In genomic region chr10:89029785-89030437, GRCh38 we compare ENCODE assay signal across 8 cellular contexts. TPM values are rescaled to one million over a fixed set of nuclear protein-coding genes. Genes with fewer than 3 reads are reported as not detected.
DNase-seq lines count a peak whose midpoint lies in the region; ATAC-seq and TF ChIP-seq lines count a peak whose summit lies in the region.

No MANE protein-coding gene starts in this region.

- no peak overlapping the region for H3K4me3 Mint-ChIP-seq in nephron
- H3K4me3 Mint-ChIP-seq in stimulated activated memory B cell treated with anti-CD40 and anti-IgM and Interleukin-4, amounts not matched to agents 10 μg/mL and 1 μg/mL and 100 μg/mL, for 72 hours: no peak overlapping the region

- H3K9me3 ChIP-seq in fibroblast of lung (ENCODE audit: control insufficient read depth, insufficient read depth, low read depth, low read length): no peaks in the 10 kb centered on the region

- H3K9me3 Mint-ChIP-seq in nephron: no peaks in the 10 kb centered on the region
- H3K9me3 Mint-ChIP-seq in stimulated activated memory B cell treated with anti-CD40 and anti-IgM and Interleukin-4, amounts not matched to agents 10 μg/mL and 1 μg/mL and 100 μg/mL, for 72 hours: no peaks in the 10 kb centered on the region

- peak overlapping the region in 1 of 4 experiments; percentile 20 for H3K4me3 ChIP-seq in fibroblast of lung (replicated peaks in 1 of 4; ENCODE audit: control extremely low read depth in 1 of 4, insufficient read depth in 1 of 4, low read depth in 3 of 4, low read length in 4 of 4)

- H3K9ac ChIP-seq in fibroblast of lung (ENCODE audit: insufficient read depth, low read length): no peak overlapping the region

- ATAC-seq in stimulated activated memory B cell treated with anti-CD40 and anti-IgM and Interleukin-4, amounts not matched to agents 10 μg/mL and 1 μg/mL and 100 μg/mL, for 72 hours: peak; percentile 68
- no peak for ATAC-seq in HG03097 (IDR thresholded peaks at IDR 0.05; ENCODE audit: low FRiP score, unreplicated experiment)

- no peaks in the 10 kb centered on the region for H3K36me3 ChIP-seq in fibroblast of lung (ENCODE audit: control insufficient read depth, insufficient read depth, low read length)

- DNase-seq in COLO829 (ENCODE audit: low spot score): peak; percentile 30
- peak; percentile 65 for DNase-seq in HT1080 (ENCODE audit: low read depth)
- peak; percentile 90 for DNase-seq in OCI-M1 (lab: John Stamatoyannopoulos, UW)
- DNase-seq in activated T-cell treated with anti-CD3 and anti-CD28 coated beads, Interleukin-2, amount 50 U/mL, for 1 hour: peak; percentile 60
- peak; percentile 66 to 90 for DNase-seq in fibroblast of lung (ENCODE audit: low read depth in 2 of 2)

- no peak overlapping the region for H3K27ac ChIP-seq in fibroblast of lung (ENCODE audit: insufficient read depth, low read length)

- TF ChIP-seq CTCF in fibroblast of lung (conservative IDR thresholded peaks at IDR 0.05 in 1 of 2, IDR thresholded peaks at IDR 0.05 in 1 of 2; ENCODE audit: low read depth in 1 of 2, low read length in 2 of 2) (peak; percentile 84 to 92), nephron (IDR thresholded peaks at IDR 0.05; ENCODE audit: unreplicated experiment in 3 of 3) (peak; percentile 78 to 82 (median 79))

- H2AFZ ChIP-seq in fibroblast of lung (ENCODE audit: low read length): no peak overlapping the region

- H3K27me3 Mint-ChIP-seq in nephron (ENCODE audit: low read depth): peaks cover 6% of the 10 kb centered on the region
- H3K27me3 Mint-ChIP-seq in stimulated activated memory B cell treated with anti-CD40 and anti-IgM and Interleukin-4, amounts not matched to agents 10 μg/mL and 1 μg/mL and 100 μg/mL, for 72 hours: no peaks in the 10 kb centered on the region

- H3K27me3 ChIP-seq in fibroblast of lung (ENCODE audit: control insufficient read depth, insufficient read depth, low read length): no peaks in the 10 kb centered on the region

- H3K79me2 ChIP-seq in fibroblast of lung (ENCODE audit: control insufficient read depth, insufficient read depth, low read length): no peaks in the 10 kb centered on the region

- peaks cover 11% of the 10 kb centered on the region for H3K4me1 ChIP-seq in fibroblast of lung (ENCODE audit: control insufficient read depth, extremely low read depth, insufficient read depth, low read length)

- H3K4me1 Mint-ChIP-seq in nephron: peaks cover 7% of the 10 kb centered on the region
- H3K4me1 Mint-ChIP-seq in stimulated activated memory B cell treated with anti-CD40 and anti-IgM and Interleukin-4, amounts not matched to agents 10 μg/mL and 1 μg/mL and 100 μg/mL, for 72 hours: peaks cover 29% of the 10 kb centered on the region

- no peak overlapping the region for H3K4me2 ChIP-seq in fibroblast of lung (ENCODE audit: extremely low read depth, insufficient read depth, low read length)

- no peak overlapping the region for H3K27ac Mint-ChIP-seq in nephron
- H3K27ac Mint-ChIP-seq in stimulated activated memory B cell treated with anti-CD40 and anti-IgM and Interleukin-4, amounts not matched to agents 10 μg/mL and 1 μg/mL and 100 μg/mL, for 72 hours: no peak overlapping the region

- no peaks in the 10 kb centered on the region for H4K20me1 ChIP-seq in fibroblast of lung (ENCODE audit: control insufficient read depth, extremely low read depth, insufficient read depth, low read length)

- no peaks in the 10 kb centered on the region for H3K36me3 Mint-ChIP-seq in nephron (ENCODE audit: low read depth)
- peaks cover 9% of the 10 kb centered on the region for H3K36me3 Mint-ChIP-seq in stimulated activated memory B cell treated with anti-CD40 and anti-IgM and Interleukin-4, amounts not matched to agents 10 μg/mL and 1 μg/mL and 100 μg/mL, for 72 hours

RNA-seq across cellular contexts. Expression of gene FAS, which starts 39.3 kb away (rescaled TPM):
- 26.6 and 29.9 TPM in 2 replicates for total RNA-seq in HT1080 (2014; rRNA removed; shearing (Covaris generic))
- 31.7 TPM in 2 replicates for polyA plus RNA-seq in HT1080 (2015; cell fraction: cytosol; rRNA removed)
- polyA plus RNA-seq in HT1080 (2015; cell fraction: nucleus; rRNA removed): 49.0 and 53.8 TPM in 2 replicates
- total RNA-seq in fibroblast of lung: 95.8 and 124 TPM in 2 replicates
- polyA plus RNA-seq in fibroblast of lung: 67.2 and 77.8 TPM in 2 replicates
- 36.8 and 37.9 TPM in 2 replicates for polyA plus RNA-seq in fibroblast of lung (2012)
- polyA minus RNA-seq in fibroblast of lung (ENCODE audit: low replicate concordance): 5.5 and 9.1 TPM in 2 replicates

Comparison
In these comparisons a context has a peak if more than half of its experiments do, and no peak if none do; other contexts are left out.
1. DNase-seq: peak in every context shown above with its lines; median percentile 90 in OCI-M1; 78 in fibroblast of lung; 65 in HT1080; 60 in activated T-cell treated with anti-CD3 and anti-CD28 coated beads, Interleukin-2, amount 50 U/mL, for 1 hour; 30 in COLO829.